Comparison of ENCODE assay signal across 1 cellular context in the genomic region with DNA sequence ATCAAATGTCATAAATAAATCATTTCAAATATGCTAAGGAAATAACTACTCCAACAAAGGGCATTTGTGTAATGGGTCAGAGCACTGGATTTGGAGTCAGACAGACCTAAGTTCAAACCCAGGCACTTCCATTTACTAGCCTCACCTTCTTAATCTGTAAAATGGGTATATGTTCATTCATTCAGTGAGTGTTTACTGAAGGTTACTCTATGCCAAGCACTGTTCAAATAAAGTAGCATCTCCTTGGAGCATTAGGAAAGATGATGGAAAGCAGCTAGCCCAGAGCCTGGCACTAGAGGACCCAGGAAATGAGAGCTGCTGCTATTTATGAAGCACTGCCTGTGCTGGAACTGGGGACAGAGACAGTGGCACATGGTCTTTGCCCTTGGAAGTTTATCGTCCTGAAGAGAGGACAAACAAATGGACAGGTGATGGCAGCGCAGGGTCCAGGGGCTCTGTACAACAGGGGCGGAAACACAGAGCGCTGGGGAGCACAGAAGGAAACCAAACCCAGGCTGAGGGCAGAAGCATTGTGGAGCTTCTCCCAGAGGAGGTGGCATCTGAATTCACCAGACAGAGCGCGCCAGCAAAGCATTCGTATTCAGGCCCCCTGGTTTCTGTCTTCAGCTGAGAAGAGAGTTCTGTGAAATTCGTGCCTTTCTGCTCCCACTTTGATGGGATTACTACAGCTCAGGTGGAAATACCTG.
TF ChIP-seq lines count a peak whose summit lies in the region.

No MANE protein-coding gene starts in this region.

TF ChIP-seq in HepG2, 621 proteins besides CTCF, POLR2A, EP300 and RAD21 (continued from another document):
- TF ChIP-seq POLR2AphosphoS2 (IDR thresholded peaks at IDR 0.05; ENCODE audit: low read depth, low read length) (no peak), HMG20A (CRISPR knock-in tag; IDR thresholded peaks at IDR 0.05; ENCODE audit: borderline replicate concordance) (peak; percentile 71; the same call in 1 of the 2 replicates), SCMH1 (CRISPR knock-in tag; IDR thresholded peaks at IDR 0.05; ENCODE audit: borderline replicate concordance) (no peak), ZNF143 (CRISPR knock-in tag; IDR thresholded peaks at IDR 0.05) (no peak), FOXK1 (CRISPR knock-in tag; IDR thresholded peaks at IDR 0.05; ENCODE audit: borderline replicate concordance, low read depth) (no peak)
